In the genomic region with DNA sequence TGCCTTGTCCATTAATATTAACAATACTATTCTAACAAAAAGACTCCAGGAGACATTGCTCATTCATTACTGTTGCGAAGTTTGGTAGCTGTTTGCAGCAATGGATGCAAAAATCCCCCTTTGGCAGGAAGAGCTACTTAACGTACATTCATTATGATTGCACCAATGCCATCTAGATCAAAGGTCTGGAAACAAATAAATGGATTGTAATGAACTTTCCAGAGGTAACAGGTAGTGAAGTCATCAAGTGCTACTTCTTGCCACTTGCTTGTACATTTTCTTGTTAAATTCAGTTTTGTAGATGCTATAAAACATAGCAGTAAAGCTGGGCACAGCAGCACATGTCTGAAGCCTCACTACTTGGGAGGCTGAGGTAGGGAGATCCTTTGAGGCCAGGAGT, we compare ENCODE assay signal across 29 cellular contexts.
"Had no signal": no experiment of that assay in that cellular context is flagged by ENCODE, and none has a peak within 500 bp of the region (broad histone marks: within the 10 kb centered on the region; RNA-seq: fewer than 3 reads in every experiment).

No MANE protein-coding gene starts in this region.

- H3K27ac ChIP-seq: adrenal gland, body of pancreas, colonic mucosa, hepatocyte, neural progenitor cell, spleen, tibial nerve, WERI-Rb-1 had no signal

- H2AFZ ChIP-seq: hepatocyte, neural progenitor cell had no signal

- H3K9me3 ChIP-seq: adrenal gland, body of pancreas, colonic mucosa, gastrocnemius medialis, spleen, tibial nerve had no signal

- H3K4me1 ChIP-seq: colonic mucosa had no signal

- H3K27me3 ChIP-seq: adrenal gland, body of pancreas, colonic mucosa, dorsolateral prefrontal cortex, gastrocnemius medialis, hepatocyte, neural progenitor cell, spleen, tibial nerve had no signal

- H3K4me2 ChIP-seq: hepatocyte, neural progenitor cell had no signal

- H3K4me3 ChIP-seq: adrenal gland, body of pancreas, colonic mucosa, dorsolateral prefrontal cortex, gastrocnemius medialis, hepatocyte, neural progenitor cell, spleen, tibial nerve had no signal

- DNase-seq: activated CD4-positive, alpha-beta T cell treated with anti-CD3 and anti-CD28 coated beads for 48 hours; activated CD4-positive, alpha-beta T cell treated with anti-CD3 and anti-CD28 coated beads, Interleukin-2, amount 50 U/mL, for 48 hours; activated CD8-positive, alpha-beta memory T cell treated with anti-CD3 and anti-CD28 coated beads, Interleukin-2, amount 50 U/mL, for 4 hours; activated effector memory CD4-positive, alpha-beta T cell treated with anti-CD3 and anti-CD28 coated beads, Interleukin-2, amount 50 U/mL, for 16 hours; activated naive CD4-positive, alpha-beta T cell treated with anti-CD3 and anti-CD28 coated beads for 36 hours; activated naive CD8-positive, alpha-beta T cell treated with anti-CD3 and anti-CD28 coated beads for 36 hours; activated T-cell treated with anti-CD3 and anti-CD28 coated beads, Interleukin-2, amount 50 U/mL, for 1 hour; adrenal gland; aorta; body of pancreas; colonic mucosa; dorsolateral prefrontal cortex; effector memory CD4-positive, alpha-beta T cell; erythroblast; gastrocnemius medialis; glutamatergic neuron; left ventricle myocardium superior; naive thymus-derived CD4-positive, alpha-beta T cell; occipital lobe; right cardiac atrium; spleen; stimulated activated naive CD4-positive, alpha-beta T cell; T-helper 17 cell; T1000; WERI-Rb-1 had no signal

- H3K36me3 ChIP-seq: adrenal gland, colonic mucosa, gastrocnemius medialis, neural progenitor cell, spleen, tibial nerve, WERI-Rb-1 had no signal

- ATAC-seq: activated CD4-positive, CD25-positive, alpha-beta regulatory T cell treated with anti-CD3 and anti-CD28 coated beads, Interleukin-2, amount 50 U/mL, for 24 hours; body of pancreas; gastrocnemius medialis; left ventricle myocardium superior; naive thymus-derived CD4-positive, alpha-beta T cell; right cardiac atrium; T-helper 17 cell had no signal
